ENCODE assay signal across 9 cellular contexts in the genomic region with DNA sequence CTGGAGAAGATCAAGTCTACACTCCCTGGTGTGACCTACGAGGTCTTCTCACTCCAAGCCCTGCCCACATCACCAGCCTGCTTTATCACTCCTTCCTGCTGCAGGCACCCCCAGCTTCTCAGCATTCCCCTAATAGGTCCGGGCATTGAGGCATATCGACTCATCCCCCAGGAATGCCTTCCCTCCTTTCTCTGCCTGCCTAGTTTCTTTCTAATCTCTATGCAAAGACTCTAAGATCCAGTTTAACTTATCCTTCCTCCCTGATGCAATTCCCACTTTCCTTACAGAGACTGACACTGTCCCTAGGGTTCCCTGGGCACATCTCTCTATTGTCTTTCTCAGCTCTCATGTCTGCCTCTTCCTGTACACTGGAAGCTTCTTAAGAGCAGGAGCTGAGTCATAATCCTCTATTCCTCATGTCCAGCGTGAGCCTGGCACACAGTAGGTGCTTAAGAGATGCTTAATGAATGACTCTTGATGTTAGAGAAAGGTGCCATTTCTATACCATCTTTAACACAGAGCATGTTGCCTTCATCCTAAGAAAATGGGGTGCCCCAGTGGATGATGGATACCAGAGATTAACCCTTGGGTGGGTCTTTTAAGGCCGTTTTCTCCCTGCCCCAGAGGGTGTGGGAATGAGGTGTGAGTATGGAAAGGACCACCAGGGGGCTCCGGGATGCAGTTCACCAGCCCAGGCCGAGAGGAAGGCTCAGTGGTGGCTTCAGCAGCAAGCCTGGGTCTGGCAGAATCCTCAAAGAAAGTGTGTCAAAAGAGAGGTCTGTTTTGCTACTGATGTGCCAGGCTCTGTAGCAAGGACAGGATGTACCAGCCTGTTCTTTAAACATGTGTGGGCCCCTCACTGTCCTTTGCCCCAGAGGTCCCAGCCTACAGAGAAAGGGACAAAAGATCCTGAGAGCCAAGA. TPM values are rescaled to one million over a fixed set of nuclear protein-coding genes. Genes with fewer than 3 reads are reported as not detected.
DNase-seq lines count a peak whose midpoint lies in the region; ATAC-seq and TF ChIP-seq lines count a peak whose summit lies in the region.
"Had no signal": no experiment of that assay in that cellular context is flagged by ENCODE, and none has a peak within 500 bp of the region (broad histone marks: within the 10 kb centered on the region; RNA-seq: fewer than 3 reads in every experiment).

No MANE protein-coding gene starts in this region.

- H3K4me2 ChIP-seq in osteoblast (ENCODE audit: insufficient read depth, low read length), result peak overlapping the region; percentile 75

- 9 to 11% methylated on average over 7 of the region's 7 CpGs for whole genome bisulfite sequencing in aorta, 2 donors

- no peaks in the 10 kb centered on the region for H3K27me3 ChIP-seq in osteoblast (ENCODE audit: insufficient read depth, low read length)
- no peaks in the 10 kb centered on the region for H3K27me3 ChIP-seq in aorta (ENCODE audit: control insufficient read depth in 1 of 2, insufficient read depth in 2 of 2, low read length in 1 of 2)

- H2AFZ ChIP-seq in osteoblast (ENCODE audit: low read length), result no peak overlapping the region

- DNase-seq in COLO829 (ENCODE audit: low spot score) (peak; percentile 71), NCI-H2029 treated with DMSO at 0.1 percent for 48 hours (lab: John Stamatoyannopoulos, UW) (peak; percentile 27), fibroblast of the aortic adventitia (ENCODE audit: low read depth) (peak; percentile 95), osteoblast (ENCODE audit: insufficient read length, low spot score, missing footprints) (peak; percentile 86), aorta (peak; percentile 75 to 84)
- peak; percentile 50 for DNase-seq in activated CD4-positive, alpha-beta memory T cell treated with anti-CD3 and anti-CD28 coated beads for 36 hours

- H3K9me3 Mint-ChIP-seq in activated CD4-positive, alpha-beta memory T cell treated with anti-CD3 and anti-CD28 coated beads for 36 hours, result no peaks in the 10 kb centered on the region
- H3K9me3 Mint-ChIP-seq: T-helper 1 cell treated with Interleukin-12 subunit alpha and Interleukin-12 subunit beta and Interleukin-4 antibody, amounts not matched to agents 30 μg/mL and 1 μg/mL, for 36 hours had no signal

- intact Hi-C loops in activated CD4-positive, alpha-beta memory T cell treated with anti-CD3 and anti-CD28 coated beads for 36 hours (cut with micrococcal nuclease), result loop anchor here (5.0 kb wide), 1 partner anchor 480 kb away; no protein-coding TSS in a partner anchor
- intact Hi-C loops in aorta (cut with DNase I), result loop anchor here (5.0 to 10.0 kb wide), 3 partner anchors 35 to 483 kb away; a partner anchor contains a TSS

- peaks cover 77% of the 10 kb centered on the region for H3K4me1 ChIP-seq in osteoblast (ENCODE audit: insufficient read depth, low read length)
- peaks cover 9 to 17% of the 10 kb centered on the region in 2 donors for H3K4me1 ChIP-seq in aorta (ENCODE audit: control insufficient read depth in 1 of 2, insufficient read depth in 2 of 2, low read length in 2 of 2)

- ATAC-seq in GM21390 (IDR thresholded peaks at IDR 0.05; ENCODE audit: unreplicated experiment) (peak; percentile 54), aorta (ENCODE audit: low FRiP score) (peak; percentile 87), GM21529 (IDR thresholded peaks at IDR 0.05; ENCODE audit: unreplicated experiment) (no peak)

- H3K4me3 Mint-ChIP-seq in activated CD4-positive, alpha-beta memory T cell treated with anti-CD3 and anti-CD28 coated beads for 36 hours, result no peak overlapping the region
- H3K4me3 Mint-ChIP-seq: T-helper 1 cell treated with Interleukin-12 subunit alpha and Interleukin-12 subunit beta and Interleukin-4 antibody, amounts not matched to agents 30 μg/mL and 1 μg/mL, for 36 hours had no signal

- peak overlapping the region; percentile 94 for H3K27ac ChIP-seq in osteoblast (ENCODE audit: low read depth, low read length)
- peak overlapping the region; percentile 84 to 85 for H3K27ac ChIP-seq in aorta (ENCODE audit: low read depth in 1 of 2, low read length in 2 of 2)

- peaks cover 10% of the 10 kb centered on the region for H4K20me1 ChIP-seq in osteoblast (ENCODE audit: insufficient read depth, low read length)

- H3K36me3 ChIP-seq in osteoblast (ENCODE audit: insufficient read depth, low read length) (no peaks in the 10 kb centered on the region), aorta (ENCODE audit: control insufficient read depth in 1 of 2, insufficient read depth in 2 of 2, low read length in 1 of 2) (no peaks in the 10 kb centered on the region)

- H3K9me3 ChIP-seq in osteoblast (ENCODE audit: low read depth, low read length) (no peaks in the 10 kb centered on the region), aorta (ENCODE audit: control insufficient read depth, low read length) (no peaks in the 10 kb centered on the region)

- no peaks in the 10 kb centered on the region for H3K36me3 Mint-ChIP-seq in activated CD4-positive, alpha-beta memory T cell treated with anti-CD3 and anti-CD28 coated beads for 36 hours

- no peaks in the 10 kb centered on the region for H3K27me3 Mint-ChIP-seq in activated CD4-positive, alpha-beta memory T cell treated with anti-CD3 and anti-CD28 coated beads for 36 hours

- peaks cover 92% of the 10 kb centered on the region for H3K79me2 ChIP-seq in osteoblast (ENCODE audit: insufficient read depth, low read length)

- CTCF ChIA-PET in activated CD4-positive, alpha-beta memory T cell treated with anti-CD3 and anti-CD28 coated beads for 36 hours (lab: Charles Lee), result interaction anchor here (0.6 kb wide), 1 partner anchor 471 kb away, joined by 3 read pairs; no protein-coding TSS in a partner anchor

- TF ChIP-seq CTCF in fibroblast of the aortic adventitia (IDR thresholded peaks at IDR 0.05; ENCODE audit: insufficient read depth, low read length) (peak; percentile 81), osteoblast (IDR thresholded peaks at IDR 0.05; ENCODE audit: extremely low read depth, low read depth, low read length) (peak; percentile 90)

- POLR2A ChIA-PET in activated CD4-positive, alpha-beta memory T cell treated with anti-CD3 and anti-CD28 coated beads for 36 hours (lab: Charles Lee), result no interaction called here

- no peaks in the 10 kb centered on the region for H3K4me1 Mint-ChIP-seq in activated CD4-positive, alpha-beta memory T cell treated with anti-CD3 and anti-CD28 coated beads for 36 hours (ENCODE audit: low read depth)

- no peak overlapping the region for H3K27ac Mint-ChIP-seq in activated CD4-positive, alpha-beta memory T cell treated with anti-CD3 and anti-CD28 coated beads for 36 hours
- H3K27ac Mint-ChIP-seq: T-helper 1 cell treated with Interleukin-12 subunit alpha and Interleukin-12 subunit beta and Interleukin-4 antibody, amounts not matched to agents 30 μg/mL and 1 μg/mL, for 36 hours had no signal

- no peak overlapping the region for H3K4me3 ChIP-seq in fibroblast of the aortic adventitia (ENCODE audit: low read depth, low read length)
- H3K4me3 ChIP-seq in osteoblast (ENCODE audit: insufficient read depth, low read length), result peak overlapping the region; percentile 42
- H3K4me3 ChIP-seq in aorta (ENCODE audit: low read length in 2 of 2), result no peak overlapping the region

RNA-seq across cellular contexts. Expression of a gene that starts 34.7 kb away (rescaled TPM):
- under 1 TPM; 0.33 to 0.41 TPM for total RNA-seq in activated CD4-positive, alpha-beta memory T cell treated with anti-CD3 and anti-CD28 coated beads for 36 hours
- total RNA-seq in fibroblast of the aortic adventitia (ENCODE audit: low replicate concordance) (64.0 and 263 TPM in 2 replicates), osteoblast (74.9 and 83.7 TPM in 2 replicates), aorta (100 to 1,000 TPM; 137 to 159 TPM)
- polyA plus RNA-seq in aorta, result 10 to 100 TPM; 30.4 to 50.6 TPM

Comparison
In these comparisons a context has a peak if more than half of its experiments do, and no peak if none do; other contexts are left out.
1. DNase-seq: peak in every context shown above with its lines; median percentile 95 in fibroblast of the aortic adventitia; 86 in osteoblast; 80 in aorta; 71 in COLO829; 50 in activated CD4-positive, alpha-beta memory T cell treated with anti-CD3 and anti-CD28 coated beads for 36 hours; 27 in NCI-H2029 treated with DMSO at 0.1 percent for 48 hours.
2. RNA of a gene that starts 34.7 kb away (total RNA-seq): 137 to 159 TPM in aorta, 74.9 to 83.7 TPM in osteoblast and 64.0 to 263 TPM in fibroblast of the aortic adventitia; 0.33 to 0.41 TPM in activated CD4-positive, alpha-beta memory T cell treated with anti-CD3 and anti-CD28 coated beads for 36 hours; every median in the first group is over 10 times any median in the second.